1 cellular context compared by ENCODE assay signal in genomic region chr1:2642131-2642559, GRCh38.
TF ChIP-seq lines count a peak whose summit lies in the region.

No MANE protein-coding gene starts in this region.

TF ChIP-seq in GM12878, 131 proteins besides CTCF, POLR2A, EP300 and RAD21 (continued from another document):
- 0 out of 2 replicates have a peak, but pooled peaks have one; percentile 6 for TF ChIP-seq SMAD5 (IDR thresholded peaks at IDR 0.05; ENCODE audit: low read depth)
